10 cellular contexts compared by ENCODE assay signal in genomic region chr10:31912898-31913847, GRCh38. TPM values are rescaled to one million over a fixed set of nuclear protein-coding genes. Genes with fewer than 3 reads are reported as not detected.
A peak's percentile ranks its signal among the peaks of the same experiment; 100 is the strongest.
DNase-seq lines count a peak whose midpoint lies in the region; ATAC-seq, FAIRE-seq and TF ChIP-seq lines count a peak whose summit lies in the region.
"Had no signal": no experiment of that assay in that cellular context is flagged by ENCODE, and none has a peak within 500 bp of the region (broad histone marks: within the 10 kb centered on the region; RNA-seq: fewer than 3 reads in every experiment).

No MANE protein-coding gene starts in this region.

- H3K27ac ChIP-seq in psoas muscle = peak overlapping the region; percentile 24
- H3K27ac ChIP-seq in CD8-positive, alpha-beta T cell (ENCODE audit: low read depth, low read length) = no peak overlapping the region
- H3K27ac ChIP-seq: VCaP had no signal

- peak overlapping the region; percentile 16 for H3K27ac Mint-ChIP-seq in T-helper 17 cell
- no peak overlapping the region for H3K27ac Mint-ChIP-seq in CD8-positive, alpha-beta T cell

- ATAC-seq in T-helper 17 cell (no peak), psoas muscle (peak; percentile 55 to 91 (median 75)), GM18867 (IDR thresholded peaks at IDR 0.05; ENCODE audit: unreplicated experiment) (no peak)
- no peak for ATAC-seq in CD8-positive, alpha-beta T cell
- ATAC-seq: esophagus mucosa had no signal

- intact Hi-C loops in psoas muscle (cut with DNase I) = no loop called here
- intact Hi-C loops in CD8-positive, alpha-beta T cell (cut with DNase I, micrococcal nuclease) = no loop called here

- H3K27me3 Mint-ChIP-seq in T-helper 17 cell = no peaks in the 10 kb centered on the region
- no peaks in the 10 kb centered on the region for H3K27me3 Mint-ChIP-seq in CD8-positive, alpha-beta T cell (ENCODE audit: low read depth)

- H3K9me3 ChIP-seq in T-helper 17 cell (ENCODE audit: control insufficient read depth, low read length, poor library complexity, severe bottlenecking) = no peaks in the 10 kb centered on the region
- no peaks in the 10 kb centered on the region for H3K9me3 ChIP-seq in psoas muscle
- H3K9me3 ChIP-seq in CD8-positive, alpha-beta T cell (ENCODE audit: low read length) = no peaks in the 10 kb centered on the region

- H3K36me3 Mint-ChIP-seq in T-helper 17 cell (ENCODE audit: low read depth) = peaks cover 9% of the 10 kb centered on the region
- peaks cover 18% of the 10 kb centered on the region for H3K36me3 Mint-ChIP-seq in CD8-positive, alpha-beta T cell

- WGBS in psoas muscle, 3 donors = 31 to 49% (median 33%) methylated on average over 10 of the region's 10 CpGs

- peaks cover 35% of the 10 kb centered on the region for H3K4me1 Mint-ChIP-seq in T-helper 17 cell
- H3K4me1 Mint-ChIP-seq in CD8-positive, alpha-beta T cell (ENCODE audit: low read depth) = peaks cover 72% of the 10 kb centered on the region

- H3K4me3 Mint-ChIP-seq in T-helper 17 cell = peak overlapping the region; percentile 76
- H3K4me3 Mint-ChIP-seq in CD8-positive, alpha-beta T cell = no peak overlapping the region

- POLR2A ChIA-PET in CD8-positive, alpha-beta T cell (lab: Charles Lee) = no interaction called here

- CTCF ChIA-PET in CD8-positive, alpha-beta T cell (lab: Charles Lee) = no interaction called here

- no peak for DNase-seq in H54 (ENCODE audit: insufficient read length, low spot score)
- DNase-seq in T-helper 17 cell = no peak
- DNase-seq in fibroblast of gingiva (ENCODE audit: low read depth) = peak; percentile 58
- DNase-seq in psoas muscle = peak in 1 of 2 donors; percentile 55
- no peak for DNase-seq in stimulated activated CD4-positive, alpha-beta T cell treated with anti-CD3 and anti-CD28 coated beads, Interleukin-4, amount 100 ng/mL, for 4 hours
- DNase-seq in SHP77 (lab: John Stamatoyannopoulos, UW) = no peak
- DNase-seq in CD8-positive, alpha-beta T cell = no peak

- no peaks in the 10 kb centered on the region for H3K9me3 Mint-ChIP-seq in CD8-positive, alpha-beta T cell

- no peaks in the 10 kb centered on the region for H3K36me3 ChIP-seq in psoas muscle (ENCODE audit: insufficient read depth in 1 of 2, low read depth in 1 of 2)
- peaks cover 6% of the 10 kb centered on the region for H3K36me3 ChIP-seq in CD8-positive, alpha-beta T cell (ENCODE audit: insufficient read depth, low read length)

- no peak for TF ChIP-seq POLR2A in H54 (IDR thresholded peaks at IDR 0.05; ENCODE audit: low read depth, low read length)

- peaks cover 29% of the 10 kb centered on the region for H3K4me1 ChIP-seq in psoas muscle
- peaks cover 26% of the 10 kb centered on the region for H3K4me1 ChIP-seq in CD8-positive, alpha-beta T cell (ENCODE audit: insufficient read depth, low read length)

- no peaks in the 10 kb centered on the region for H3K27me3 ChIP-seq in psoas muscle (ENCODE audit: insufficient read depth in 3 of 3, low read length in 2 of 3)
- H3K27me3 ChIP-seq in CD8-positive, alpha-beta T cell (ENCODE audit: insufficient read depth, low read length) = no peaks in the 10 kb centered on the region

- peak; percentile 53 for FAIRE-seq in H54 (lab: Jason Lieb, UNC)

- H3K4me3 ChIP-seq in psoas muscle = peak overlapping the region; percentile 36
- H3K4me3 ChIP-seq in CD8-positive, alpha-beta T cell (ENCODE audit: low read depth, low read length) = no peak overlapping the region

- TF ChIP-seq CTCF in psoas muscle (IDR thresholded peaks at IDR 0.05) = no peak
- TF ChIP-seq CTCF in CD8-positive, alpha-beta T cell (IDR thresholded peaks at IDR 0.05) = no peak

RNA-seq across cellular contexts. Expression of gene ARHGAP12, which starts 15.5 kb away (rescaled TPM):
- total RNA-seq in T-helper 17 cell (10 to 100 TPM; 22.6 to 28.2 TPM), psoas muscle (10 to 100 TPM; 10.9 to 14.9 (median 11.3) TPM)
- polyA plus RNA-seq in psoas muscle = 10 to 100 TPM in 2 of 3 donors, 1 to 10 TPM in 1; 8.2 to 18.2 (median 17.6) TPM
- 10 to 100 TPM; 15.7 to 15.9 TPM for total RNA-seq in CD8-positive, alpha-beta T cell

Comparison
In these comparisons a context has a peak if more than half of its experiments do, and no peak if none do; other contexts are left out.
1. ATAC-seq: peak in psoas muscle (4 of 4); none in T-helper 17 cell (single experiment), GM18867 (single experiment) and CD8-positive, alpha-beta T cell (single experiment).